Comparison of ENCODE assay signal across 23 cellular contexts in the genomic region with DNA sequence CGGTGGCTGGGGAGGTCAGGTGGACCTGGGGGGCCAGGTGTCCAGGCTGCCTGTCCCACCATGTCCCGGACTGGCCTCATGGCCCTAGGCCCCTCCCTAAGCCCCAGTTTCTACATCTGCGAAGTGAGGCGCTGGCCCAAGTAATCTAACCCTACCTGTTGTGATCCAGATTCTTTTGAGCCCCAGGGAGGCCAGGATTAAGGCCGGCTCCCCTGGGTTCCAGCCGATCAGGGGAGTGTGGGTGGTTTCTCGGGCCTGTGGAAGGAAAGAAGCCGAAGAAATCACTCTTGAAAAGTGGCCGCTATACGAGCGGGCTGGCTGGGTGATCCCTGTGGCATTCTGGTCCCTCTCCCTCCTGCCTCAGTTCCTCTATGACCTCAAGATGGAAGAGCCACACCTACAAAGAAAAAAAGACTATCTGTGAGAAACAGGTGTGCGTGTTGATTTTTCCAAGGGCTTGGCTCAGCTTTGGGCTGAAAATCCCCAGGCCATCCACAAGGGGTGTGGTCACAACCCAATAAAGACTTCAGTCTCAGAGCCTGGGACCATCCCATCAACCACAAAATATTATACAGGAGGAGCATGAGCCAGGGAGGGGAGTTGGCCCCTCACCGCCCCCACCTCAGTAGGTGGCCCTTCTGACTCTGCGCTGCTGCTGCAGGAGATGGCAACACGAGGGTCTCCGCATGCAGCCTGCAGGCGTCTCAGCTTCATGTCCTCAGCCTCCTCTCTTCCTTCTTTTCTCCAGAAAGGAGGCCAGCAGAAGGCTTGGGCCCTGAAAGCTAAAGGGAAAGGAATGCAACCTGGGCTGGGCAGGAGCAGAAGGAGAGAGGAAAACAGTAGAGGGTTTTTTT. TPM values are rescaled to one million over a fixed set of nuclear protein-coding genes. Genes with fewer than 3 reads are reported as not detected.
DNase-seq lines count a peak whose midpoint lies in the region; ATAC-seq, FAIRE-seq and TF ChIP-seq lines count a peak whose summit lies in the region.
"Had no signal": no experiment of that assay in that cellular context is flagged by ENCODE, and none has a peak within 500 bp of the region (broad histone marks: within the 10 kb centered on the region; RNA-seq: fewer than 3 reads in every experiment).

No MANE protein-coding gene starts in this region.

- TF ChIP-seq CTCF in K562 (IDR thresholded peaks at IDR 0.05 in 2 of 3, conservative IDR thresholded peaks at IDR 0.05 in 1 of 3; ENCODE audit: insufficient read depth in 2 of 3, low read depth in 1 of 3, low read length in 3 of 3) (0 out of 6 replicates have a peak, but pooled peaks of 2 of the 3 experiments have one; percentile 2 to 8), neural progenitor cell (IDR thresholded peaks at IDR 0.05) (peak; percentile 27), type B pancreatic cell (conservative IDR thresholded peaks at IDR 0.05) (peak; percentile 25), RWPE1 (conservative IDR thresholded peaks at IDR 0.05; ENCODE audit: low read depth) (no peak)

- no peak for TF ChIP-seq POLR2A in K562 (conservative IDR thresholded peaks at IDR 0.05)

- H3K79me2 ChIP-seq in K562 (ENCODE audit: control insufficient read depth, insufficient read depth, low read length) (no peaks in the 10 kb centered on the region), neural progenitor cell (ENCODE audit: low read depth) (no peaks in the 10 kb centered on the region)

- H3K27ac Mint-ChIP-seq in neural progenitor cell, result no peak overlapping the region
- H3K27ac Mint-ChIP-seq in type B pancreatic cell, result no peak overlapping the region
- H3K27ac Mint-ChIP-seq: CD14-positive monocyte had no signal

- intact Hi-C loops in K562 (cut with micrococcal nuclease), result no loop called here

- no peaks in the 10 kb centered on the region for H3K36me3 ChIP-seq in K562 (ENCODE audit: control insufficient read depth, insufficient read depth, low read length)
- no peaks in the 10 kb centered on the region for H3K36me3 ChIP-seq in neural progenitor cell
- H3K36me3 ChIP-seq: HAP-1 had no signal

- DNase-seq in LoVo (ENCODE audit: low spot score) (peak; percentile 36), K562 (ENCODE audit: extremely low read depth in 1 of 4, low spot score in 3 of 4) (peak in 2 of 4 experiments; percentile 28 to 35), neural progenitor cell (ENCODE audit: low spot score) (no peak), type B pancreatic cell (ENCODE audit: extremely low spot score, unreplicated experiment) (no peak), RWPE1 (ENCODE audit: low spot score) (no peak), NCI-H1092 (lab: John Stamatoyannopoulos, UW) (no peak)
- DNase-seq: ACHN, AML-193, Caco-2, DMS153, KBM-7, NCI-H1048, NCI-H1694, NCI-H2107, NCI-H2227 treated with DMSO at 0.1 percent for 48 hours, NCI-H524 had no signal

- in situ Hi-C loops in K562 (cut with MboI), result no loop called here

- no peak for FAIRE-seq in K562 (lab: Jason Lieb, UNC)
- FAIRE-seq: GM19239 had no signal

- no peak for TF ChIP-seq EP300 in K562 (IDR thresholded peaks at IDR 0.05; ENCODE audit: low read length)

- CTCF ChIA-PET in K562 (lab: Yijun Ruan, JAX; ENCODE audit: low intra/inter-chr PET ratio) (no interaction called here), RWPE1 (lab: Yijun Ruan, JAX) (no interaction called here)

- no TSS peak for BruUV-seq in K562 (replicated peaks; lab: Mats Ljungman, UMichigan)

- ATAC-seq in K562 (peak; percentile 39; the same call in 1 of the 3 replicates), HG02884 (IDR thresholded peaks at IDR 0.05; ENCODE audit: unreplicated experiment) (no peak)
- ATAC-seq: Panc1, Right ventricle myocardium inferior, SK-N-SH treated with all-trans-retinoic acid at 6 μM for 48 hours had no signal

- no peak overlapping the region for H3K9ac ChIP-seq in K562 (ENCODE audit: insufficient read depth in 1 of 2, low read depth in 2 of 2, low read length in 2 of 2)
- no peak overlapping the region for H3K9ac ChIP-seq in neural progenitor cell

- POLR2A ChIA-PET in K562 (lab: Yijun Ruan, JAX) (interaction anchor here (1.2 kb wide), 1 partner anchor 97 kb away, joined by 3 read pairs; no protein-coding TSS in a partner anchor), RWPE1 (lab: Yijun Ruan, JAX; ENCODE audit: low non-redundant PET) (no interaction called here)

- H3K36me3 Mint-ChIP-seq in neural progenitor cell, result no peaks in the 10 kb centered on the region
- H3K36me3 Mint-ChIP-seq in type B pancreatic cell, result no peaks in the 10 kb centered on the region
- H3K36me3 Mint-ChIP-seq: CD14-positive monocyte had no signal

- H3K4me2 ChIP-seq in K562 (ENCODE audit: insufficient read depth, low read length) (no peak overlapping the region), neural progenitor cell (no peak overlapping the region)

- H3K4me3 Mint-ChIP-seq in neural progenitor cell (no peak overlapping the region), type B pancreatic cell (no peak overlapping the region)
- H3K4me3 Mint-ChIP-seq: CD14-positive monocyte had no signal

- no peak overlapping the region for H3K4me3 ChIP-seq in K562
- H3K4me3 ChIP-seq in neural progenitor cell, result no peak overlapping the region
- H3K4me3 ChIP-seq: HAP-1 had no signal

- H4K20me1 ChIP-seq in K562 (replicated peaks; ENCODE audit: control insufficient read depth, insufficient read depth, low read length), result no peaks in the 10 kb centered on the region
- no peaks in the 10 kb centered on the region for H4K20me1 ChIP-seq in neural progenitor cell (ENCODE audit: low read depth)

- H3K27me3 Mint-ChIP-seq in neural progenitor cell (ENCODE audit: insufficient read depth, low read depth) (peaks cover 13% of the 10 kb centered on the region), type B pancreatic cell (no peaks in the 10 kb centered on the region)

- H3K27ac ChIP-seq in K562 (ENCODE audit: extremely low read depth, low read depth, low read length) (no peak overlapping the region), neural progenitor cell (no peak overlapping the region), RWPE1 (no peak overlapping the region)

- H2AFZ ChIP-seq in K562 (ENCODE audit: low read depth, low read length) (no peak overlapping the region), neural progenitor cell (replicated peaks) (peak overlapping the region; percentile 55)

- H3K27me3 ChIP-seq in K562 (ENCODE audit: control insufficient read depth in 2 of 2, insufficient read depth in 2 of 2, low read length in 2 of 2) (peaks cover 30 to 43% of the 10 kb centered on the region in 2 experiments; a peak in 4 of 5 replicates), neural progenitor cell (no peaks in the 10 kb centered on the region)

- no peaks in the 10 kb centered on the region for H3K9me1 ChIP-seq in K562 (ENCODE audit: control insufficient read depth, insufficient read depth, low read length)

- TF ChIP-seq RAD21 in K562 (CRISPR knock-in tag; conservative IDR thresholded peaks at IDR 0.05 in 1 of 2, IDR thresholded peaks at IDR 0.05 in 1 of 2), result no peak

- 17% methylated on average over 17 of the region's 17 CpGs for WGBS in K562 (ENCODE audit: insufficient coverage, low coverage, missing lambda C conversion rate)

- H3K4me1 Mint-ChIP-seq in neural progenitor cell (peaks cover 12% of the 10 kb centered on the region), type B pancreatic cell (ENCODE audit: unreplicated experiment) (no peaks in the 10 kb centered on the region)

- H3K4me1 ChIP-seq in K562 (replicated peaks in 1 of 2; ENCODE audit: control insufficient read depth in 2 of 2, insufficient read depth in 2 of 2, low read length in 2 of 2) (no peaks in the 10 kb centered on the region; a peak in 2 of 5 replicates), neural progenitor cell (peaks cover 19% of the 10 kb centered on the region)
- H3K4me1 ChIP-seq: HAP-1 had no signal

- H3K9me3 Mint-ChIP-seq in neural progenitor cell (no peaks in the 10 kb centered on the region), type B pancreatic cell (no peaks in the 10 kb centered on the region)

- H3F3A ChIP-seq in neural progenitor cell (ENCODE audit: low read depth), result no peaks in the 10 kb centered on the region

- no peaks in the 10 kb centered on the region for H3K9me3 ChIP-seq in K562 (replicated peaks; ENCODE audit: control insufficient read depth, insufficient read depth, low read depth, low read length)
- no peaks in the 10 kb centered on the region for H3K9me3 ChIP-seq in neural progenitor cell (ENCODE audit: low read depth)
- H3K9me3 ChIP-seq: Caco-2, HAP-1 had no signal

RNA-seq across cellular contexts. Expression of gene GPR142, which starts 20.3 kb away (rescaled TPM):
- not detected in 2 replicates for total RNA-seq in K562 (2011; cell fraction: chromatin; rRNA removed; ENCODE audit: low replicate concordance)
- not detected in 2 replicates for total RNA-seq in K562 (2011; cell fraction: nucleolus; rRNA removed)
- total RNA-seq in K562 (2011; cell fraction: nucleoplasm; rRNA removed), result not detected in 2 replicates
- total RNA-seq in K562 (2014; rRNA removed) (not detected in 2 replicates), K562 (2014; rRNA removed; fragmentation: Illumina TruSeq; extraction: Trizol) (not detected in 2 replicates), K562 (2015; rRNA removed; fragmentation: Illumina TruSeq; extraction: Trizol) (not detected in 2 replicates), K562 (2021) (not detected in 2 replicates), neural progenitor cell (ENCODE audit: low replicate concordance) (0.93 TPM in 1 of 2 replicates, not detected in the other), type B pancreatic cell (ENCODE audit: low replicate concordance) (4.1 and 8.8 TPM in 2 replicates)
- polyA plus RNA-seq in K562 (2011; rRNA removed) (not detected in 2 replicates), K562 (2014; fragmentation: Illumina TruSeq; extraction: Trizol) (not detected in 2 replicates), K562 (2014; fragmentation: Nextera tagmentation; extraction: Ambion mirVana) (not detected), K562 (2014; rRNA removed) (not detected in 2 replicates)
- polyA plus RNA-seq in K562 (2011; cell fraction: cytosol; rRNA removed), result not detected in 2 replicates
- polyA plus RNA-seq in K562 (2011; cell fraction: nucleus; rRNA removed), result not detected in 2 replicates
- polyA plus RNA-seq in K562 (2012), result not detected in 2 replicates
- not detected in 2 replicates for polyA minus RNA-seq in K562 (2011; rRNA and poly(A)+ RNA removed)
- polyA minus RNA-seq in K562 (2011; cell fraction: cytosol; rRNA and poly(A)+ RNA removed), result not detected in 2 replicates
- polyA minus RNA-seq in K562 (2011; cell fraction: nucleus; rRNA and poly(A)+ RNA removed), result not detected in 2 replicates
- total RNA-seq: Caco-2, Right ventricle myocardium inferior had no signal
- polyA plus RNA-seq: CD14-positive monocyte had no signal

RNA-seq across cellular contexts. Expression of gene BTBD17, which starts 25.9 kb away (rescaled TPM):
- not detected in 2 replicates for total RNA-seq in K562 (2011; cell fraction: chromatin; rRNA removed; ENCODE audit: low replicate concordance)
- not detected in 2 replicates for total RNA-seq in K562 (2011; cell fraction: nucleolus; rRNA removed)
- not detected in 2 replicates for total RNA-seq in K562 (2011; cell fraction: nucleoplasm; rRNA removed)
- not detected in 2 replicates for total RNA-seq in K562 (2014; rRNA removed)
- total RNA-seq in K562 (2014; rRNA removed; fragmentation: Illumina TruSeq; extraction: Trizol), result not detected in 2 replicates
- not detected in 2 replicates for total RNA-seq in K562 (2015; rRNA removed; fragmentation: Illumina TruSeq; extraction: Trizol)
- not detected in 2 replicates for total RNA-seq in K562 (2021)
- polyA plus RNA-seq in K562 (2011; rRNA removed), result not detected in 2 replicates
- not detected in 2 replicates for polyA plus RNA-seq in K562 (2011; cell fraction: cytosol; rRNA removed)
- not detected in 2 replicates for polyA plus RNA-seq in K562 (2011; cell fraction: nucleus; rRNA removed)
- polyA plus RNA-seq in K562 (2012), result not detected in 2 replicates
- polyA plus RNA-seq in K562 (2014; fragmentation: Illumina TruSeq; extraction: Trizol), result not detected in 2 replicates
- not detected for polyA plus RNA-seq in K562 (2014; fragmentation: Nextera tagmentation; extraction: Ambion mirVana)
- polyA plus RNA-seq in K562 (2014; rRNA removed), result not detected in 2 replicates
- polyA minus RNA-seq in K562 (2011; rRNA and poly(A)+ RNA removed), result not detected in 2 replicates
- not detected in 2 replicates for polyA minus RNA-seq in K562 (2011; cell fraction: cytosol; rRNA and poly(A)+ RNA removed)
- polyA minus RNA-seq in K562 (2011; cell fraction: nucleus; rRNA and poly(A)+ RNA removed), result not detected in 2 replicates
- 10.8 and 36.8 TPM in 2 replicates for total RNA-seq in neural progenitor cell (ENCODE audit: low replicate concordance)
- total RNA-seq in type B pancreatic cell (ENCODE audit: low replicate concordance), result 5.2 and 5.7 TPM in 2 replicates
- total RNA-seq: Caco-2, Right ventricle myocardium inferior had no signal
- polyA plus RNA-seq: CD14-positive monocyte had no signal

RNA-seq across cellular contexts. Expression of gene GPRC5C, which starts 44.3 kb away (rescaled TPM):
- total RNA-seq in K562 (2011; cell fraction: chromatin; rRNA removed; ENCODE audit: low replicate concordance), result 2.8 and 8.7 TPM in 2 replicates
- total RNA-seq in K562 (2011; cell fraction: nucleolus; rRNA removed), result 8.9 and 15.5 TPM in 2 replicates
- total RNA-seq in K562 (2011; cell fraction: nucleoplasm; rRNA removed), result 4.5 and 7.9 TPM in 2 replicates
- total RNA-seq in K562 (2014; rRNA removed) (6.5 and 7.6 TPM in 2 replicates), K562 (2014; rRNA removed; fragmentation: Illumina TruSeq; extraction: Trizol) (1.1 and 1.6 TPM in 2 replicates), K562 (2015; rRNA removed; fragmentation: Illumina TruSeq; extraction: Trizol) (4.1 and 4.4 TPM in 2 replicates), K562 (2021) (6.4 and 7.8 TPM in 2 replicates), neural progenitor cell (ENCODE audit: low replicate concordance) (13.5 and 42.0 TPM in 2 replicates), type B pancreatic cell (ENCODE audit: low replicate concordance) (52.0 and 64.3 TPM in 2 replicates)
- polyA plus RNA-seq in K562 (2011; rRNA removed) (9.0 and 85.5 TPM in 2 replicates), K562 (2014; fragmentation: Illumina TruSeq; extraction: Trizol) (2.1 and 4.1 TPM in 2 replicates), K562 (2014; fragmentation: Nextera tagmentation; extraction: Ambion mirVana) (under 1 TPM; 0.28 to 0.41 TPM), K562 (2014; rRNA removed) (5.9 and 9.6 TPM in 2 replicates)
- 26.1 and 77.2 TPM in 2 replicates for polyA plus RNA-seq in K562 (2011; cell fraction: cytosol; rRNA removed)
- 13.3 and 92.4 TPM in 2 replicates for polyA plus RNA-seq in K562 (2011; cell fraction: nucleus; rRNA removed)
- 8.7 and 24.4 TPM in 2 replicates for polyA plus RNA-seq in K562 (2012)
- 4.1 and 15.3 TPM in 2 replicates for polyA minus RNA-seq in K562 (2011; rRNA and poly(A)+ RNA removed)
- polyA minus RNA-seq in K562 (2011; cell fraction: cytosol; rRNA and poly(A)+ RNA removed), result 7.9 and 36.4 TPM in 2 replicates
- 4.0 and 28.7 TPM in 2 replicates for polyA minus RNA-seq in K562 (2011; cell fraction: nucleus; rRNA and poly(A)+ RNA removed)
